In genomic region chr6:132479131-132479530, GRCh38 we compare ENCODE assay signal across 27 cellular contexts. TPM values are rescaled to one million over a fixed set of nuclear protein-coding genes. Genes with fewer than 3 reads are reported as not detected.
A peak's percentile ranks its signal among the peaks of the same experiment; 100 is the strongest.
DNase-seq lines count a peak whose midpoint lies in the region; ATAC-seq, FAIRE-seq and TF ChIP-seq lines count a peak whose summit lies in the region.
"Had no signal": no experiment of that assay in that cellular context is flagged by ENCODE, and none has a peak within 500 bp of the region (broad histone marks: within the 10 kb centered on the region; RNA-seq: fewer than 3 reads in every experiment).

No MANE protein-coding gene starts in this region.

- H3K9me2 ChIP-seq in SK-N-SH, result no peaks in the 10 kb centered on the region

- H3K27ac ChIP-seq in SK-N-SH (ENCODE audit: low read depth in 2 of 2, low read length in 1 of 2) (no peak overlapping the region; a peak in 1 of 4 replicates), SK-N-MC (peak overlapping the region; percentile 35; the same call in 1 of the 2 replicates)

- no peaks in the 10 kb centered on the region for H4K20me1 ChIP-seq in SK-N-SH (ENCODE audit: insufficient read depth)
- H4K20me1 ChIP-seq: BLaER1 had no signal

- no peak for FAIRE-seq in D721Med (lab: Jason Lieb, UNC)
- FAIRE-seq: GM18507, H54 had no signal

- TF ChIP-seq CTCF in SK-N-SH (IDR thresholded peaks at IDR 0.05) (no peak), D721Med (IDR thresholded peaks at IDR 0.05; ENCODE audit: insufficient read depth, missing control alignments) (no peak)

- H3K9me3 ChIP-seq in SK-N-SH, result no peaks in the 10 kb centered on the region
- no peaks in the 10 kb centered on the region for H3K9me3 ChIP-seq in SK-N-MC (ENCODE audit: low read depth, low read length)
- H3K9me3 ChIP-seq: BLaER1 had no signal

- no peaks in the 10 kb centered on the region; a peak in 2 of 4 replicates for H3K4me1 ChIP-seq in SK-N-SH (ENCODE audit: control insufficient read depth in 1 of 2, insufficient read depth in 2 of 2, low read depth in 1 of 2, low read length in 1 of 2)

- no peak for TF ChIP-seq RAD21 in SK-N-SH (IDR thresholded peaks at IDR 0.05; ENCODE audit: low read length)

- H3K36me3 ChIP-seq in SK-N-SH (replicated peaks in 1 of 2; ENCODE audit: control insufficient read depth in 1 of 2, insufficient read depth in 2 of 2, low read length in 1 of 2) (peaks cover 0 to 7% of the 10 kb centered on the region in 2 experiments), SK-N-MC (ENCODE audit: insufficient read depth, low read length) (no peaks in the 10 kb centered on the region)

- 0 out of 3 replicates have a peak, but pooled peaks have one; percentile 15 for ATAC-seq in SK-N-SH treated with all-trans-retinoic acid at 6 μM for 48 hours

- POLR2A ChIA-PET in SK-N-SH (lab: Yijun Ruan, JAX), result no interaction called here

- H3K9ac ChIP-seq in SK-N-SH, result no peak overlapping the region
- H3K9ac ChIP-seq in SK-N-MC (ENCODE audit: insufficient read length), result no peak overlapping the region
- H3K9ac ChIP-seq: BLaER1 had no signal

- H2AFZ ChIP-seq in SK-N-SH (ENCODE audit: low read depth), result no peak overlapping the region

- DNase-seq in SK-N-SH, result no peak
- DNase-seq in SK-N-MC (ENCODE audit: low read depth, low spot score), result no peak
- DNase-seq in fibroblast of peridontal ligament (ENCODE audit: extremely low read depth), result peak; percentile 54
- no peak for DNase-seq in cortex of kidney (lab: John Stamatoyannopoulos, UW)
- DNase-seq in D721Med (ENCODE audit: insufficient read length, low spot score), result no peak
- DNase-seq in medulla oblongata (ENCODE audit: extremely low spot score), result no peak
- DNase-seq in activated effector memory CD4-positive, alpha-beta T cell treated with anti-CD3 and anti-CD28 coated beads, Interleukin-2, amount 50 U/mL, for 16 hours, result no peak
- DNase-seq: 8988T; ACHN; CD4-positive, alpha-beta T cell; DMS53; Karpas-422; NCI-H1092; NCI-H1417 treated with DMSO at 0.1 percent for 48 hours; NCI-H1694 treated with DMSO at 0.1 percent for 48 hours; NCI-H2081; NCI-H446; NCI-H526; NCI-H82; NK-92 treated with Interleukin-12 subunit alpha and Interleukin-12 subunit beta, amount 100 ng/mL, for 24 hours; Right ventricle myocardium superior; RPMI8226; SW 1271 had no signal

- no peaks in the 10 kb centered on the region for H3K79me2 ChIP-seq in SK-N-SH (ENCODE audit: insufficient read depth)

- TF ChIP-seq EP300 in SK-N-SH (IDR thresholded peaks at IDR 0.05; ENCODE audit: borderline replicate concordance in 1 of 2, low read depth in 1 of 2, low read length in 1 of 2), result no peak

- H3F3A ChIP-seq in SK-N-SH (replicated peaks; ENCODE audit: insufficient read depth), result no peaks in the 10 kb centered on the region

- 94% methylated on average over 2 of the region's 2 CpGs for WGBS in SK-N-SH (ENCODE audit: low lambda C conversion rate)

- H3K4me2 ChIP-seq in SK-N-SH, result no peak overlapping the region
- H3K4me2 ChIP-seq: BLaER1 had no signal

- H3K4me3 ChIP-seq in SK-N-SH (ENCODE audit: low read depth in 2 of 2, low read length in 1 of 2), result no peak overlapping the region
- H3K4me3 ChIP-seq in SK-N-MC, result no peak overlapping the region
- H3K4me3 ChIP-seq: BLaER1 had no signal

- CTCF ChIA-PET in SK-N-SH (lab: Yijun Ruan, JAX), result interaction anchor here (10.5 kb wide), 1 partner anchor 200 kb away, joined by 212 read pairs; no protein-coding TSS in a partner anchor

- no peaks in the 10 kb centered on the region for H3K27me3 ChIP-seq in SK-N-SH (ENCODE audit: insufficient read depth)
- H3K27me3 ChIP-seq: BLaER1 had no signal

TF ChIP-seq in SK-N-SH treated with all-trans-retinoic acid at 6 μM for 48 hours, 23 proteins besides CTCF, POLR2A, EP300 and RAD21 (continues in another document):
- TF ChIP-seq ZC3H10 (CRISPR knock-in tag; IDR thresholded peaks at IDR 0.05) (no peak), ESRRG (CRISPR knock-in tag; IDR thresholded peaks at IDR 0.05) (no peak), ZNF565 (CRISPR knock-in tag; conservative IDR thresholded peaks at IDR 0.05; ENCODE audit: low read depth) (no peak), ZFP30 (CRISPR knock-in tag; IDR thresholded peaks at IDR 0.05) (no peak), PPARA (CRISPR knock-in tag; IDR thresholded peaks at IDR 0.05; ENCODE audit: borderline replicate concordance) (no peak), OSR1 (CRISPR knock-in tag; IDR thresholded peaks at IDR 0.05) (no peak), ZNF70 (CRISPR knock-in tag; IDR thresholded peaks at IDR 0.05) (no peak), TOX (CRISPR knock-in tag; IDR thresholded peaks at IDR 0.05; ENCODE audit: borderline replicate concordance) (no peak), ISL1 (CRISPR knock-in tag; IDR thresholded peaks at IDR 0.05) (no peak)
- TF ChIP-seq, protein P1, sequence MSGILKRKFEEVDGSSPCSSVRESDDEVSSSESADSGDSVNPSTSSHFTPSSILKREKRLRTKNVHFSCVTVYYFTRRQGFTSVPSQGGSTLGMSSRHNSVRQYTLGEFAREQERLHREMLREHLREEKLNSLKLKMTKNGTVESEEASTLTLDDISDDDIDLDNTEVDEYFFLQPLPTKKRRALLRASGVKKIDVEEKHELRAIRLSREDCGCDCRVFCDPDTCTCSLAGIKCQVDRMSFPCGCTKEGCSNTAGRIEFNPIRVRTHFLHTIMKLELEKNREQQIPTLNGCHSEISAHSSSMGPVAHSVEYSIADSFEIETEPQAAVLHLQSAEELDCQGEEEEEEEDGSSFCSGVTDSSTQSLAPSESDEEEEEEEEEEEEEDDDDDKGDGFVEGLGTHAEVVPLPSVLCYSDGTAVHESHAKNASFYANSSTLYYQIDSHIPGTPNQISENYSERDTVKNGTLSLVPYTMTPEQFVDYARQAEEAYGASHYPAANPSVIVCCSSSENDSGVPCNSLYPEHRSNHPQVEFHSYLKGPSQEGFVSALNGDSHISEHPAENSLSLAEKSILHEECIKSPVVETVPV (CRISPR knock-in tag; IDR thresholded peaks at IDR 0.05), result no peak

TF ChIP-seq in SK-N-SH, 30 proteins besides CTCF, POLR2A, EP300 and RAD21:
- no peak for TF ChIP-seq SIN3A (IDR thresholded peaks at IDR 0.05; ENCODE audit: borderline replicate concordance, low read depth, low read length)
- no peak for TF ChIP-seq FOXM1 (IDR thresholded peaks at IDR 0.05; ENCODE audit: low read depth)
- no peak for TF ChIP-seq JUND (IDR thresholded peaks at IDR 0.05)
- TF ChIP-seq FOXJ3 (CRISPR knock-in tag; IDR thresholded peaks at IDR 0.05), result no peak
- TF ChIP-seq, protein P2, sequence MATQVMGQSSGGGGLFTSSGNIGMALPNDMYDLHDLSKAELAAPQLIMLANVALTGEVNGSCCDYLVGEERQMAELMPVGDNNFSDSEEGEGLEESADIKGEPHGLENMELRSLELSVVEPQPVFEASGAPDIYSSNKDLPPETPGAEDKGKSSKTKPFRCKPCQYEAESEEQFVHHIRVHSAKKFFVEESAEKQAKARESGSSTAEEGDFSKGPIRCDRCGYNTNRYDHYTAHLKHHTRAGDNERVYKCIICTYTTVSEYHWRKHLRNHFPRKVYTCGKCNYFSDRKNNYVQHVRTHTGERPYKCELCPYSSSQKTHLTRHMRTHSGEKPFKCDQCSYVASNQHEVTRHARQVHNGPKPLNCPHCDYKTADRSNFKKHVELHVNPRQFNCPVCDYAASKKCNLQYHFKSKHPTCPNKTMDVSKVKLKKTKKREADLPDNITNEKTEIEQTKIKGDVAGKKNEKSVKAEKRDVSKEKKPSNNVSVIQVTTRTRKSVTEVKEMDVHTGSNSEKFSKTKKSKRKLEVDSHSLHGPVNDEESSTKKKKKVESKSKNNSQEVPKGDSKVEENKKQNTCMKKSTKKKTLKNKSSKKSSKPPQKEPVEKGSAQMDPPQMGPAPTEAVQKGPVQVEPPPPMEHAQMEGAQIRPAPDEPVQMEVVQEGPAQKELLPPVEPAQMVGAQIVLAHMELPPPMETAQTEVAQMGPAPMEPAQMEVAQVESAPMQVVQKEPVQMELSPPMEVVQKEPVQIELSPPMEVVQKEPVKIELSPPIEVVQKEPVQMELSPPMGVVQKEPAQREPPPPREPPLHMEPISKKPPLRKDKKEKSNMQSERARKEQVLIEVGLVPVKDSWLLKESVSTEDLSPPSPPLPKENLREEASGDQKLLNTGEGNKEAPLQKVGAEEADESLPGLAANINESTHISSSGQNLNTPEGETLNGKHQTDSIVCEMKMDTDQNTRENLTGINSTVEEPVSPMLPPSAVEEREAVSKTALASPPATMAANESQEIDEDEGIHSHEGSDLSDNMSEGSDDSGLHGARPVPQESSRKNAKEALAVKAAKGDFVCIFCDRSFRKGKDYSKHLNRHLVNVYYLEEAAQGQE (IDR thresholded peaks at IDR 0.05; ENCODE audit: low read depth, low read length), result no peak
- no peak for TF ChIP-seq NFIC (IDR thresholded peaks at IDR 0.05; ENCODE audit: borderline replicate concordance)
- TF ChIP-seq GABPA (IDR thresholded peaks at IDR 0.05; ENCODE audit: low read depth), result no peak
- no peak for TF ChIP-seq TCF12 (IDR thresholded peaks at IDR 0.05)
- no peak for TF ChIP-seq GATA2 (CRISPR knock-in tag; IDR thresholded peaks at IDR 0.05)
- no peak for TF ChIP-seq USF2 (IDR thresholded peaks at IDR 0.05; ENCODE audit: borderline replicate concordance, low read depth, low read length)
- no peak for TF ChIP-seq POLR2AphosphoS5 (IDR thresholded peaks at IDR 0.05; ENCODE audit: low read depth, low read length)
- no peak for TF ChIP-seq RCOR1 (IDR thresholded peaks at IDR 0.05; ENCODE audit: low read length)
- TF ChIP-seq YY1 (IDR thresholded peaks at IDR 0.05; ENCODE audit: low read depth), result no peak
- TF ChIP-seq NRF1 (IDR thresholded peaks at IDR 0.05; ENCODE audit: low read depth, low read length), result no peak
- no peak for TF ChIP-seq TEAD4 (IDR thresholded peaks at IDR 0.05; ENCODE audit: borderline replicate concordance, insufficient read depth)
- no peak for TF ChIP-seq ELF1 (IDR thresholded peaks at IDR 0.05)

RNA-seq across cellular contexts. Expression of gene STX7, which starts 33.8 kb away (rescaled TPM):
- polyA plus RNA-seq in SK-N-SH (2012; rRNA removed), result 12.8 and 16.0 TPM in 2 replicates
- polyA plus RNA-seq in SK-N-SH (2012; cell fraction: cytosol; rRNA removed), result 15.7 and 15.8 TPM in 2 replicates
- polyA plus RNA-seq in SK-N-SH (2012; cell fraction: nucleus; rRNA removed), result 5.7 and 9.9 TPM in 2 replicates

RNA-seq across cellular contexts. Expression of gene TAAR9, which starts 58.9 kb away (rescaled TPM):
- polyA plus RNA-seq in SK-N-SH (2012; rRNA removed), result not detected in 2 replicates
- not detected in 2 replicates for polyA plus RNA-seq in SK-N-SH (2012; cell fraction: cytosol; rRNA removed)
- not detected in 2 replicates for polyA plus RNA-seq in SK-N-SH (2012; cell fraction: nucleus; rRNA removed)
